Comparison of ENCODE assay signal across 21 cellular contexts in genomic region chr7:43441217-43441616, GRCh38.
DNase-seq lines count a peak whose midpoint lies in the region; ATAC-seq and TF ChIP-seq lines count a peak whose summit lies in the region.
"Had no signal": no experiment of that assay in that cellular context is flagged by ENCODE, and none has a peak within 500 bp of the region (broad histone marks: within the 10 kb centered on the region; RNA-seq: fewer than 3 reads in every experiment).

No MANE protein-coding gene starts in this region.

- H3K36me3 ChIP-seq in WERI-Rb-1 = no peaks in the 10 kb centered on the region
- H3K36me3 ChIP-seq: BE2C had no signal

- TF ChIP-seq CTCF in WERI-Rb-1 (IDR thresholded peaks at IDR 0.05; ENCODE audit: low read depth, low read length) = no peak

- no peaks in the 10 kb centered on the region for H3K9me3 ChIP-seq in WERI-Rb-1 (ENCODE audit: severe bottlenecking)
- H3K9me3 ChIP-seq: BE2C, BLaER1 had no signal

- ATAC-seq in GM19023 (IDR thresholded peaks at IDR 0.05; ENCODE audit: unreplicated experiment) = no peak

- peak; percentile 47 for DNase-seq in inferior parietal cortex (ENCODE audit: extremely low spot score)
- DNase-seq in middle frontal gyrus (ENCODE audit: extremely low spot score, low spot score) = peak; percentile 25
- DNase-seq in superior temporal gyrus (ENCODE audit: extremely low spot score) = peak; percentile 51
- no peak for DNase-seq in kidney glomerular epithelial cell (lab: John Stamatoyannopoulos, UW)
- DNase-seq in WERI-Rb-1 = no peak
- no peak for DNase-seq in activated naive CD4-positive, alpha-beta T cell (lab: John Stamatoyannopoulos, UW)
- DNase-seq: 8988T; ACHN; BE2C; C1 segment of cervical spinal cord; CD4-positive, alpha-beta memory T cell; CD4-positive, CD25-positive, alpha-beta regulatory T cell; CD8-positive, alpha-beta memory T cell; COR-L47; DMS 273 treated with DMSO at 0.1 percent for 48 hours; DMS153; DMS53; DMS79; GF-D8 had no signal

- H3K27ac ChIP-seq in WERI-Rb-1 = no peak overlapping the region
- H3K27ac ChIP-seq: BLaER1 had no signal

- no peaks in the 10 kb centered on the region for H3K27me3 ChIP-seq in WERI-Rb-1 (ENCODE audit: insufficient read depth, low read depth, severe bottlenecking)
- H3K27me3 ChIP-seq: BLaER1 had no signal

- no peak overlapping the region for H3K4me3 ChIP-seq in WERI-Rb-1 (ENCODE audit: low read depth, low read length)
- H3K4me3 ChIP-seq: BLaER1 had no signal

Comparison
In these comparisons a context has a peak if more than half of its experiments do, and no peak if none do; other contexts are left out.
1. DNase-seq: peak in inferior parietal cortex (single experiment), middle frontal gyrus (single experiment) and superior temporal gyrus (single experiment); none in kidney glomerular epithelial cell (single experiment), WERI-Rb-1 (single experiment) and activated naive CD4-positive, alpha-beta T cell (0 of 4).